ENCODE assay signal across 17 cellular contexts in the genomic region with DNA sequence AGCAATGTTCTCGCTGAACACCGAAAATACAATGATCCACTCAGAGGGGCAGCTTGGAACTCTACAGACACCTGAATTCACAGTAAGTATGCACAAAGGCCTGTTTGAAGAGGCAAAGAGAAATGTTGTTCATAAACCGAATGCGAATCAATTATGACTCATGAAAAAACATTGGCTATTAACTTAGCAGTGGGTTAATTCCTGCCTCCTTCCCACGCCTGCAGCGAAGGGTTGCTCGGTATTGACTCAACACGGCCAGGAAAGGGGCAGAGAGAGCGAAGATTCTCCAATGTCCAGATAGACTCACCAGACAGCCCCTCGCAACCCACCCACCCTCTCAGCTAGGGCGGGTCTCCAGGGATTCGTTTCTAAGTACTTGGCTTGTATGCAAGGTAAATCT.
"Had no signal": no experiment of that assay in that cellular context is flagged by ENCODE, and none has a peak within 500 bp of the region (broad histone marks: within the 10 kb centered on the region; RNA-seq: fewer than 3 reads in every experiment).

No MANE protein-coding gene starts in this region.

- H3K36me3 Mint-ChIP-seq: activated naive CD4-positive, alpha-beta T cell treated with anti-CD3 and anti-CD28 coated beads, Interleukin-2, amount 50 U/mL, for 24 hours; immature natural killer cell had no signal

- H3K4me3 ChIP-seq: cardiac muscle cell, coronary artery, psoas muscle had no signal

- H3K27ac Mint-ChIP-seq: activated naive CD4-positive, alpha-beta T cell treated with anti-CD3 and anti-CD28 coated beads, Interleukin-2, amount 50 U/mL, for 24 hours; activated T-helper 2 cell treated with anti-CD3 and anti-CD28 coated beads, Interferon-gamma antibody, Interleukin-2, Interleukin-4, amounts not matched to agents 10 μg/mL and 5 μg/mL and 100 μg/mL, durations not matched to agents 14 hours and 24 hours and 36 hours; immature natural killer cell; nephron had no signal

- H3K4me3 Mint-ChIP-seq: activated naive CD4-positive, alpha-beta T cell treated with anti-CD3 and anti-CD28 coated beads, Interleukin-2, amount 50 U/mL, for 24 hours; immature natural killer cell; nephron had no signal

- H3K36me3 ChIP-seq: cardiac muscle cell had no signal

- H3K27ac ChIP-seq: cardiac muscle cell, coronary artery, epithelial cell of prostate, psoas muscle had no signal

- H3K4me1 Mint-ChIP-seq: activated naive CD4-positive, alpha-beta T cell treated with anti-CD3 and anti-CD28 coated beads, Interleukin-2, amount 50 U/mL, for 24 hours; immature natural killer cell; nephron had no signal

- ATAC-seq: psoas muscle, sciatic nerve had no signal

- DNase-seq: activated CD4-positive, alpha-beta T cell treated with anti-CD3 and anti-CD28 coated beads, Interleukin-2, amount 50 U/mL, for 1 hour; activated CD4-positive, CD25-positive, alpha-beta regulatory T cell; effector memory CD4-positive, alpha-beta T cell; immature natural killer cell; mesenchymal stem cell; occipital lobe; psoas muscle; stimulated activated CD4-positive, alpha-beta T cell treated with anti-CD3 and anti-CD28 coated beads, Interleukin-12 subunit alpha, Interleukin-12 subunit beta, amount 100 ng/mL, for 4 hours; stimulated activated naive CD4-positive, alpha-beta T cell treated with Interleukin-2 at 50 U/mL for 16 hours; T-helper 2 cell had no signal

- H3K9me3 ChIP-seq: psoas muscle had no signal

- H3K9me3 Mint-ChIP-seq: activated naive CD4-positive, alpha-beta T cell treated with anti-CD3 and anti-CD28 coated beads, Interleukin-2, amount 50 U/mL, for 24 hours; nephron had no signal

- H3K4me1 ChIP-seq: psoas muscle had no signal
